ENCODE assay signal across 18 cellular contexts in the genomic region with DNA sequence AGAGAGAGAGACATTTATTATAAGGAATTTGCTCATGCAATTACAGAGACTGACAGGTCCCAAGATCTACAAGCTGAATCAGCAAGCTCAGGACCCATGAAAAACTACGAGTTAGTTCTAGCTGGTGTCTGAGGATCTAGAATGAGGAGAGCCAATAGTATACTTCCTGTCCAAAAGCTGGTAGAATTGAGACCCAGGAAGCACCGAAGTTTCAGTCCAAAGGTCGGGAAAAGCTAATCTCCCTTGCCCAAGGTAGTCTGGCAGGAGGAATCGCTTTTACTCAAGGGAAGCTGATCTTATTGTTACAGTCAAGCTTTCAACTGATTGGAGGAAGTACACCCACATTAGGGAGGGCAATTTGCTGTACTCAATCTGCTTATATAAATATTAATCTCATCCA.
"Had no signal": no experiment of that assay in that cellular context is flagged by ENCODE, and none has a peak within 500 bp of the region (broad histone marks: within the 10 kb centered on the region; RNA-seq: fewer than 3 reads in every experiment).

No MANE protein-coding gene starts in this region.

- ATAC-seq: esophagus mucosa; heart left ventricle; left colon; naive thymus-derived CD4-positive, alpha-beta T cell; right cardiac atrium had no signal

- H3K4me1 ChIP-seq: heart left ventricle, uterus had no signal

- DNase-seq: effector memory CD4-positive, alpha-beta T cell; heart left ventricle; hippocampal formation; left colon; mammary epithelial cell; naive thymus-derived CD4-positive, alpha-beta T cell; ovary; right cardiac atrium; stimulated activated CD4-positive, alpha-beta T cell treated with anti-CD3 and anti-CD28 coated beads, Interleukin-2, amount 100 ng/mL, for 48 hours; stimulated activated naive CD4-positive, alpha-beta T cell treated with Interleukin-2 at 50 U/mL for 16 hours; uterus had no signal

- H3K27ac Mint-ChIP-seq: naive thymus-derived CD4-positive, alpha-beta T cell; progenitor cell of endocrine pancreas; type B pancreatic cell had no signal

- H3K27me3 Mint-ChIP-seq: naive thymus-derived CD4-positive, alpha-beta T cell; progenitor cell of endocrine pancreas; type B pancreatic cell had no signal

- H3K36me3 ChIP-seq: heart left ventricle, neutrophil, ovary, uterus had no signal

- H3K9me3 ChIP-seq: heart left ventricle, neutrophil, ovary, uterus had no signal

- FAIRE-seq: endometrium, frontal cortex had no signal

- H3K27ac ChIP-seq: heart left ventricle, neutrophil, ovary, uterus had no signal

- H3K4me3 ChIP-seq: heart left ventricle, ovary, smooth muscle cell, uterus had no signal

- H3K27me3 ChIP-seq: heart left ventricle, neutrophil, ovary, uterus had no signal

- H3K4me2 ChIP-seq: smooth muscle cell had no signal

- H3K4me3 Mint-ChIP-seq: naive thymus-derived CD4-positive, alpha-beta T cell; type B pancreatic cell had no signal

- H3K36me3 Mint-ChIP-seq: naive thymus-derived CD4-positive, alpha-beta T cell; type B pancreatic cell had no signal

- H3K9me3 Mint-ChIP-seq: type B pancreatic cell had no signal
